11 cellular contexts compared by ENCODE assay signal in the genomic region with DNA sequence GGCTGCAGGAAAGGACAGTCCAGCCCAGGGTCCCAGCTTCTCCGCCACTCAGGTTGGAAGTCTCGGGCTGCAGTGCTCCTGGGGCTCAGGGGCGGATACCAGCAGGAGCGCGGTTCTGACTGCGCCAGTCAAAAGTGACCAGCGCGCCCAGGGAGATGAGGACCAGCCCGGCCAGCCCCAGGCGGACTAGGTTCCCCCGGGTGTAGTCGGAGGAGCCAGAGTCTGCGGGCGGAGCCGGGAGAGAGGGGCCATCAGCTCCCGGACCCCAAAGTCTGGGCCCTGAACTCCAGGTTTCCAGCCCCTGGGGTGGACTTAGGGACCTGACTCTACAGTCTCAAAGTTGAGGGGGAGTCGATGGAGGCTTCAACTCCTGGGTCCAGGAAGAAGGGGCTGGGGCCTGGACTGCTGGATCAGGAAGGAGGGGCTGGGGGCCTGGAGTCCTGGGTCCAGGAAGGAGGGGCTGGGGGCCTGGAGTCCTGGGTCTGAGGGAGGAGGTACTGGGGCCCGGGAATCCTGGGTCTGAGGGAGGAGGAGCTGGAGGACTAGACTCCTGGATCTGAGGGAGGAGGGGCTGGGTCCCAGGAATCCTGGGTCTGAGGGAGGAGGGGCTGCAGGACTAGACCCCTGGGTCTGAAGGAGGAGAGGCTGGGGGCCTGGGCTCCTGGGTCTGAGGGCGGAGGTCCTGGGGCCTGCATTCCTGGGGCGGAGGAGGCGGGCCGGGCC. TPM values are rescaled to one million over a fixed set of nuclear protein-coding genes. Genes with fewer than 3 reads are reported as not detected.
A peak's percentile ranks its signal among the peaks of the same experiment; 100 is the strongest.
DNase-seq lines count a peak whose midpoint lies in the region; ATAC-seq, FAIRE-seq and TF ChIP-seq lines count a peak whose summit lies in the region.
"Had no signal": no experiment of that assay in that cellular context is flagged by ENCODE, and none has a peak within 500 bp of the region (broad histone marks: within the 10 kb centered on the region; RNA-seq: fewer than 3 reads in every experiment).

No MANE protein-coding gene starts in this region.

- POLR2A ChIA-PET in GM10248 (lab: Yijun Ruan, JAX) = no interaction called here

- H3K9ac ChIP-seq in rectal smooth muscle tissue (ENCODE audit: low read length) = no peak overlapping the region

- H3K9me3 ChIP-seq in DOHH2 (ENCODE audit: control insufficient read depth, insufficient read depth, low read length) = peaks cover 3% of the 10 kb centered on the region; the same call in 1 of the 2 replicates
- H3K9me3 ChIP-seq in WERI-Rb-1 (ENCODE audit: severe bottlenecking) = peaks cover 3% of the 10 kb centered on the region

- no peak for DNase-seq in WERI-Rb-1
- DNase-seq in fibroblast of pulmonary artery (ENCODE audit: low read depth) = no peak
- no peak for DNase-seq in frontal cortex (ENCODE audit: low spot score in 2 of 2)
- no peak for DNase-seq in NCI-H446 (lab: John Stamatoyannopoulos, UW)
- no peak for DNase-seq in GM10248 (ENCODE audit: extremely low spot score)
- DNase-seq: NCI-H1694, SHP77 treated with DMSO at 0.1 percent for 48 hours had no signal

- H3K36me3 ChIP-seq in DOHH2 (ENCODE audit: control insufficient read depth, low read length) (no peaks in the 10 kb centered on the region), WERI-Rb-1 (no peaks in the 10 kb centered on the region), rectal smooth muscle tissue (ENCODE audit: control insufficient read depth, insufficient read depth, low read length) (no peaks in the 10 kb centered on the region)

- H4K20me1 ChIP-seq in DOHH2 (ENCODE audit: control insufficient read depth, insufficient read depth, low read depth, low read length) = no peaks in the 10 kb centered on the region

- no peak for ATAC-seq in HG03097 (IDR thresholded peaks at IDR 0.05; ENCODE audit: low FRiP score, unreplicated experiment)

- H3K4me1 ChIP-seq in DOHH2 (ENCODE audit: control insufficient read depth, low read length) (peaks cover 17% of the 10 kb centered on the region), rectal smooth muscle tissue (ENCODE audit: control insufficient read depth, insufficient read depth, low read length) (peaks cover 3% of the 10 kb centered on the region)

- no peak for FAIRE-seq in frontal cortex (lab: Jason Lieb, UNC)

- H3K27ac ChIP-seq in DOHH2 (ENCODE audit: low read depth, low read length) (no peak overlapping the region), WERI-Rb-1 (no peak overlapping the region), rectal smooth muscle tissue (ENCODE audit: low read depth, low read length) (no peak overlapping the region)

- peak overlapping the region; percentile 100 for H3K4me2 ChIP-seq in DOHH2 (ENCODE audit: low read length)

- no peaks in the 10 kb centered on the region for H3K27me3 ChIP-seq in DOHH2 (ENCODE audit: control insufficient read depth, low read length)
- peaks cover 52% of the 10 kb centered on the region for H3K27me3 ChIP-seq in WERI-Rb-1 (ENCODE audit: insufficient read depth, low read depth, severe bottlenecking)
- H3K27me3 ChIP-seq in rectal smooth muscle tissue (ENCODE audit: control insufficient read depth, insufficient read depth, low read length) = peaks cover 15% of the 10 kb centered on the region

- H3F3A ChIP-seq in DOHH2 (ENCODE audit: control insufficient read depth, insufficient read depth) = peaks cover 3% of the 10 kb centered on the region; the same call in 1 of the 2 replicates

- TF ChIP-seq CTCF in DOHH2 (IDR thresholded peaks at IDR 0.05; ENCODE audit: low read depth, low read length, poor library complexity, severe bottlenecking) (no peak), WERI-Rb-1 (IDR thresholded peaks at IDR 0.05; ENCODE audit: low read depth, low read length) (no peak), fibroblast of pulmonary artery (IDR thresholded peaks at IDR 0.05; ENCODE audit: low read length, missing control alignments) (no peak), GM10248 (IDR thresholded peaks at IDR 0.05; ENCODE audit: control extremely low read depth, extremely low read depth, low read depth, missing control alignments) (no peak)

- CTCF ChIA-PET in GM10248 (lab: Yijun Ruan, JAX) = interaction anchor here (2.1 kb wide), 1 partner anchor 71 kb away, joined by 6 read pairs; no protein-coding TSS in a partner anchor

- no peaks in the 10 kb centered on the region for H3K9me2 ChIP-seq in DOHH2 (replicated peaks; ENCODE audit: control insufficient read depth, low read length)

- peak overlapping the region; percentile 92; the same call in 1 of the 2 replicates for H3K4me3 ChIP-seq in DOHH2 (ENCODE audit: low read length)
- peak overlapping the region; percentile 12; the same call in 1 of the 2 replicates for H3K4me3 ChIP-seq in WERI-Rb-1 (ENCODE audit: low read depth, low read length)
- peak overlapping the region; percentile 33 for H3K4me3 ChIP-seq in fibroblast of pulmonary artery (replicated peaks; ENCODE audit: low read depth, low read length)
- H3K4me3 ChIP-seq in rectal smooth muscle tissue (ENCODE audit: low read length) = peak overlapping the region; percentile 46

- H3K79me2 ChIP-seq in DOHH2 (ENCODE audit: control insufficient read depth, low read length) = no peaks in the 10 kb centered on the region

RNA-seq across cellular contexts. Expression of a gene that starts 5.3 kb away (rescaled TPM):
- not detected for total RNA-seq in frontal cortex
- total RNA-seq: myocyte had no signal

RNA-seq across cellular contexts. Expression of a gene that starts 7.4 kb away (rescaled TPM):
- total RNA-seq in frontal cortex = 9.4 TPM

RNA-seq across cellular contexts. Expression of a gene that starts 14.1 kb away (rescaled TPM):
- total RNA-seq in frontal cortex = not detected
- total RNA-seq: myocyte had no signal

RNA-seq across cellular contexts. Expression of a gene that starts 20.2 kb away (rescaled TPM):
- 6.5 TPM for total RNA-seq in frontal cortex

RNA-seq across cellular contexts. Expression of a gene that starts 20.3 kb away (rescaled TPM):
- 25.3 TPM for total RNA-seq in frontal cortex

Comparison
In these comparisons a context has a peak if more than half of its experiments do, and no peak if none do; other contexts are left out.
1. H3K4me3 ChIP-seq: peak in every context shown above with its lines; median percentile 92 in DOHH2; 46 in rectal smooth muscle tissue; 33 in fibroblast of pulmonary artery; 12 in WERI-Rb-1.